In the genomic region with DNA sequence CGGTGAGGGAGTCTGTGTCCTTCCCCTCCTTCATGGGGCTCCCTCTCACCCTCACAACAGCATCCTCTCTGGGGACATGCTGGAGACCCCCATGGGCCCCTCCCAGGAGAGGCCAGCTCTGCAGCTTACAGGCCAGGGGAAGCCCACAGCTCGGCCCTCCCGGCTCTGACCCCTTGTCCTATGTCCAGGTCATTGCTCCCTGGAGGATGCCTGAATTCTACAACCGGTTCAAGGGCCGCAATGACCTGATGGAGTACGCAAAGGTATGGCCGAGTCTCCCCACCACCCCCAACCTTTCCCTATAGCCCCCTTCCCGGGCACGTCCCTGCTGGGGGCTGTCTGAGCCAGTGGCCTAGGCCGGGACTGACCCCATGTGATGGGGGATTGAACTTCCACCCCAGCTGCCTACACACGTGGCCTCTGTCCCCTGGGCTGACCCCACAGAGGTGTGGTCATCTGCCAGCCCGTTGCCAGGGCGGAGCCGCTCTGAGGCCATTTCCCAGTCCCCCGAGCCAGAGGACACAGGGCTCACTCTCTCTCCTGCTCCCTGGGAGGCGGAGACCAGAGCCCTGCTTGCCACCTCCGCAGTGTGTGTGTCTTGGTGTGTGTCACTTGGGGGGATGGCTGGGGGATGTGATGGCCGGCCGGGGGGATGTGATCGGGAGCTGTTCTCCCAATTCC, we compare ENCODE assay signal across 15 cellular contexts. TPM values are rescaled to one million over a fixed set of nuclear protein-coding genes. Genes with fewer than 3 reads are reported as not detected.
DNase-seq lines count a peak whose midpoint lies in the region; ATAC-seq and TF ChIP-seq lines count a peak whose summit lies in the region.
"Had no signal": no experiment of that assay in that cellular context is flagged by ENCODE, and none has a peak within 500 bp of the region (broad histone marks: within the 10 kb centered on the region; RNA-seq: fewer than 3 reads in every experiment).

No MANE protein-coding gene starts in this region.

- CTCF ChIA-PET in HEK293 (lab: Yijun Ruan, JAX) = interaction anchor here (0.6 to 15.5 kb wide), 2 partner anchors 146 to 220 kb away, joined by 4 to 305 read pairs; partner anchors contain the start of gene EXOSC2

- intact Hi-C loops in left colon (cut with DNase I, micrococcal nuclease) = no loop called here

- peak overlapping the region; percentile 25 for H3K4me3 Mint-ChIP-seq in neural crest cell

- DNase-seq in NCI-H82 (lab: John Stamatoyannopoulos, UW) (peak; percentile 85), left colon (no peak), neural crest cell (ENCODE audit: low read depth, low spot score) (no peak), NCI-H526 (lab: John Stamatoyannopoulos, UW) (no peak)
- DNase-seq in NK-92 treated with Interleukin-12 subunit alpha and Interleukin-12 subunit beta, amount 100 ng/mL, for 24 hours (lab: John Stamatoyannopoulos, UW) = no peak
- DNase-seq: ACHN, GF-D8, GOT3, IMR-90, NCI-H526 treated with DMSO at 0.1 percent for 48 hours, Right ventricle myocardium superior had no signal

- H3K36me3 ChIP-seq in HEK293 (ENCODE audit: control insufficient read depth in 2 of 2, insufficient read depth in 1 of 2, low read length in 2 of 2) = peaks cover 0 to 10% of the 10 kb centered on the region in 2 experiments; a peak in 1 of 3 replicates

- POLR2A ChIA-PET in HEK293 (lab: Yijun Ruan, JAX) = no interaction called here

- H3K4me1 ChIP-seq in HEK293 (ENCODE audit: control insufficient read depth, insufficient read depth, low read length) = no peaks in the 10 kb centered on the region

- no peaks in the 10 kb centered on the region for H3K36me3 Mint-ChIP-seq in neural crest cell (ENCODE audit: low read depth)

- H3K9me3 ChIP-seq in HEK293 (ENCODE audit: control insufficient read depth, insufficient read depth, low read depth, low read length) = no peaks in the 10 kb centered on the region

- no peak overlapping the region for H3K27ac Mint-ChIP-seq in neural crest cell (ENCODE audit: unreplicated experiment)

- ATAC-seq in left colon (peak; percentile 21), HG02884 (IDR thresholded peaks at IDR 0.05; ENCODE audit: unreplicated experiment) (no peak)

- peaks cover 34% of the 10 kb centered on the region for H3K4me1 Mint-ChIP-seq in neural crest cell

- no peak overlapping the region for H3K4me3 ChIP-seq in HEK293 (ENCODE audit: low read depth, low read length)
- H3K4me3 ChIP-seq: SK-N-MC had no signal

- H3K27ac ChIP-seq in HEK293 (ENCODE audit: extremely low read depth, low read depth, low read length) = no peak overlapping the region
- H3K27ac ChIP-seq: HL-60, SK-N-MC had no signal

- H3K9me3 Mint-ChIP-seq in neural crest cell = no peaks in the 10 kb centered on the region

- H3K27me3 Mint-ChIP-seq in neural crest cell (ENCODE audit: low read depth) = peaks cover 41% of the 10 kb centered on the region

- TF ChIP-seq CTCF in HEK293 (tag by site-specific recombination; IDR thresholded peaks at IDR 0.05) = no peak
- TF ChIP-seq CTCF in neural crest cell (conservative IDR thresholded peaks at IDR 0.05) = no peak

TF ChIP-seq in HEK293, 187 proteins besides CTCF, POLR2A, EP300 and RAD21:
- TF ChIP-seq GLIS2 (tag by site-specific recombination; IDR thresholded peaks at IDR 0.05) (0 out of 2 replicates have a peak, but pooled peaks have one; percentile 8), BCL11B (tag by site-specific recombination; IDR thresholded peaks at IDR 0.05; ENCODE audit: low read depth) (no peak), GFI1B (tag by site-specific recombination; IDR thresholded peaks at IDR 0.05) (no peak), BCL11A (tag by site-specific recombination; IDR thresholded peaks at IDR 0.05; ENCODE audit: low read depth) (no peak)
- TF ChIP-seq, protein P1, sequence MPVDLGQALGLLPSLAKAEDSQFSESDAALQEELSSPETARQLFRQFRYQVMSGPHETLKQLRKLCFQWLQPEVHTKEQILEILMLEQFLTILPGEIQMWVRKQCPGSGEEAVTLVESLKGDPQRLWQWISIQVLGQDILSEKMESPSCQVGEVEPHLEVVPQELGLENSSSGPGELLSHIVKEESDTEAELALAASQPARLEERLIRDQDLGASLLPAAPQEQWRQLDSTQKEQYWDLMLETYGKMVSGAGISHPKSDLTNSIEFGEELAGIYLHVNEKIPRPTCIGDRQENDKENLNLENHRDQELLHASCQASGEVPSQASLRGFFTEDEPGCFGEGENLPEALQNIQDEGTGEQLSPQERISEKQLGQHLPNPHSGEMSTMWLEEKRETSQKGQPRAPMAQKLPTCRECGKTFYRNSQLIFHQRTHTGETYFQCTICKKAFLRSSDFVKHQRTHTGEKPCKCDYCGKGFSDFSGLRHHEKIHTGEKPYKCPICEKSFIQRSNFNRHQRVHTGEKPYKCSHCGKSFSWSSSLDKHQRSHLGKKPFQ (tag by site-specific recombination; IDR thresholded peaks at IDR 0.05) = no peak

RNA-seq across cellular contexts. Expression of gene ASS1, which starts 21.9 kb away (rescaled TPM):
- total RNA-seq in left colon (100 to 1,000 TPM; 264 to 515 TPM), neural crest cell (4.0 and 4.5 TPM in 2 replicates)

Comparison
In these comparisons a context has a peak if more than half of its experiments do, and no peak if none do; other contexts are left out.
1. RNA of gene ASS1, which starts 21.9 kb away (total RNA-seq): 264 to 515 TPM in left colon; 4.0 to 4.5 TPM in neural crest cell; every median in the first group is over 10 times any median in the second.